Comparison of ENCODE assay signal across 8 cellular contexts in the genomic region with DNA sequence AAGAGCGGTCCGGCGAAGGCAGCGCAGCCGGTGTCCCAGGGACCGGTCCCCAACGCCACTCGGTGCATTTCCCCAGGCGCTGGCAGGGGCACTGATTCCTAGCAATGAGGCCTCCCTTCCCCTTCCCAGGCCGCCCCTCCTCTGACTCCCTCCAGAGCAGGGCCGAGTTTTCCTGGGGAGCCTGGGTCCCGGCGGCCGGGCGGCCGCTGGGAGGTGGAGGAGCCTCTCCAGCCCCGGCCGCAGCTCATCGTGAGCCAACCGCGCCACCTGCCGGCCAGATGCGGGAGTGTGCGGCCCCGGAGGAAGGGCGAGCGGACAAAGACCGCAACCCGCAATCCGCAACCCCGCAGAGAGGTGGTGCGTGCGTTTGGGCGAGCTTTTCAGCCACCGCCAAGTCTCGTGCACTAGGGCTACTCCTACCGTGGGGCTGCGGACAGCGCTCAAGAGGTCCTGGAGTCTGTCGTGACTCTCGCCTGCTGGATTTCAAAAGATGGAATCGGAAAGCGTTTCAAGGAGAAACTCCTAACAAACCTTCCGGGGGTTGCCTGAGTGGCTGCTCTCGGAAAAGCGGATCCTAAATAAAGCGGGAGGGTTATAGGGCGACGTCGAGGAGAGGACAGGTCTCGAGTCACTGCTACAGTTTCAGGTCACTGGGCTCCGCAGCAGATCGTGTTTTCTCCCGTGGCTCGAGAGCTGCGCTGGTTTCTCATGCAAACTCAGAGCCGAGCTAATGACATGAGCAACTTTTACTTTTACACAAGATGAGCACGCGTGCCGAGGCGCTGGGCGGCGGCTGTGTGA. TPM values are rescaled to one million over a fixed set of nuclear protein-coding genes. Genes with fewer than 3 reads are reported as not detected.
DNase-seq lines count a peak whose midpoint lies in the region; ATAC-seq and TF ChIP-seq lines count a peak whose summit lies in the region.

No MANE protein-coding gene starts in this region.

- POLR2A ChIA-PET in T-cell (lab: Charles Lee), result interaction anchor here in 1 of 2 donors (2.8 kb wide), 1 partner anchor 56 kb away, joined by 34 read pairs; no protein-coding TSS in a partner anchor

- no peaks in the 10 kb centered on the region for H3K27me3 ChIP-seq in prostate gland (replicated peaks; ENCODE audit: insufficient read depth)

- peaks cover 28 to 36% (median 31%) of the 10 kb centered on the region in 3 donors for H3K4me1 Mint-ChIP-seq in T-cell

- ATAC-seq in HG02610 (IDR thresholded peaks at IDR 0.05; ENCODE audit: unreplicated experiment) (peak; percentile 76), T-cell (replicated peaks in 1 of 4) (peak; percentile 47 to 59 (median 54)), left ventricle myocardium superior (peak; percentile 82)

- H3K27ac ChIP-seq in prostate gland (peak overlapping the region; percentile 76 to 81), urinary bladder (ENCODE audit: low read depth) (peak overlapping the region; percentile 24)

- H3K36me3 ChIP-seq in prostate gland (no peaks in the 10 kb centered on the region), urinary bladder (ENCODE audit: insufficient read depth) (no peaks in the 10 kb centered on the region)

- no peaks in the 10 kb centered on the region for H3K9me3 Mint-ChIP-seq in T-cell

- intact Hi-C loops in left ventricle myocardium superior (cut with micrococcal nuclease), result loop anchor here (5.0 to 10.0 kb wide), 3 partner anchors 469 to 1839 kb away; no protein-coding TSS in a partner anchor
- intact Hi-C loops in prostate gland (cut with DNase I), result loop anchor here (1.0 to 10.0 kb wide), 6 partner anchors 131 to 1839 kb away; no protein-coding TSS in a partner anchor

- CTCF ChIA-PET in T-cell (lab: Charles Lee), result interaction anchor here (0.5 to 2.2 kb wide), 17 partner anchors 9 to 1976 kb away, joined by 3 to 19 read pairs (median 4); no protein-coding TSS in a partner anchor

- peak; percentile 71 for DNase-seq in GM12865 (ENCODE audit: low read depth)
- DNase-seq in NCI-H1048 (lab: John Stamatoyannopoulos, UW), result peak; percentile 63
- DNase-seq in T-cell, result peak; percentile 27 to 83 (median 66)
- DNase-seq in amniotic stem cell (lab: John Stamatoyannopoulos, UW), result peak; percentile 67
- DNase-seq in left ventricle myocardium superior, result peak; percentile 93
- DNase-seq in prostate gland (ENCODE audit: low spot score), result peak; percentile 83

- under 1% methylated on average over 60 of the region's 63 CpGs for WGBS in prostate gland
- WGBS in urinary bladder, result under 1% methylated on average over 63 of the region's 63 CpGs

- TF ChIP-seq POLR2A in prostate gland (IDR thresholded peaks at IDR 0.05), result peak; percentile 23

- H3K9me3 ChIP-seq in prostate gland, result no peaks in the 10 kb centered on the region

- H3K4me3 ChIP-seq in GM12865 (ENCODE audit: low read depth, low read length) (peak overlapping the region; percentile 48), prostate gland (peak overlapping the region; percentile 58 to 61), urinary bladder (ENCODE audit: low read depth, low read length) (peak overlapping the region; percentile 49)

- H3K27ac Mint-ChIP-seq in T-cell, result peak overlapping the region; percentile 12 to 34

- peak overlapping the region; percentile 79 to 96 (median 88) for H3K4me3 Mint-ChIP-seq in T-cell

- H3K27me3 Mint-ChIP-seq in T-cell, result peaks cover 41 to 57% of the 10 kb centered on the region in 2 donors

- H3K4me1 ChIP-seq in prostate gland (replicated peaks) (no peaks in the 10 kb centered on the region), urinary bladder (ENCODE audit: insufficient read depth) (no peaks in the 10 kb centered on the region)

- peak; percentile 93 for TF ChIP-seq CTCF in GM12865 (IDR thresholded peaks at IDR 0.05; ENCODE audit: insufficient read depth, low read depth, low read length, missing control alignments)
- peak; percentile 93 to 98 (median 97) for TF ChIP-seq CTCF in prostate gland (IDR thresholded peaks at IDR 0.05)

- H3K36me3 Mint-ChIP-seq in T-cell, result peaks cover 4% of the 10 kb centered on the region

RNA-seq across cellular contexts. Expression of gene EPHA4, which starts 1.5 kb away (rescaled TPM):
- total RNA-seq in T-cell (10 to 100 TPM; 47.2 to 93.9 (median 58.0) TPM), left ventricle myocardium superior (16.3 TPM), prostate gland (10 to 100 TPM; 12.0 to 88.8 TPM), urinary bladder (41.3 TPM)
- polyA plus RNA-seq in urinary bladder, result 6.5 TPM

Comparison
In these comparisons a context has a peak if more than half of its experiments do, and no peak if none do; other contexts are left out.
1. Peak in every context shown above with its lines: DNase-seq, ATAC-seq, H3K4me3 ChIP-seq and H3K27ac ChIP-seq.